8 cellular contexts compared by ENCODE assay signal in the genomic region with DNA sequence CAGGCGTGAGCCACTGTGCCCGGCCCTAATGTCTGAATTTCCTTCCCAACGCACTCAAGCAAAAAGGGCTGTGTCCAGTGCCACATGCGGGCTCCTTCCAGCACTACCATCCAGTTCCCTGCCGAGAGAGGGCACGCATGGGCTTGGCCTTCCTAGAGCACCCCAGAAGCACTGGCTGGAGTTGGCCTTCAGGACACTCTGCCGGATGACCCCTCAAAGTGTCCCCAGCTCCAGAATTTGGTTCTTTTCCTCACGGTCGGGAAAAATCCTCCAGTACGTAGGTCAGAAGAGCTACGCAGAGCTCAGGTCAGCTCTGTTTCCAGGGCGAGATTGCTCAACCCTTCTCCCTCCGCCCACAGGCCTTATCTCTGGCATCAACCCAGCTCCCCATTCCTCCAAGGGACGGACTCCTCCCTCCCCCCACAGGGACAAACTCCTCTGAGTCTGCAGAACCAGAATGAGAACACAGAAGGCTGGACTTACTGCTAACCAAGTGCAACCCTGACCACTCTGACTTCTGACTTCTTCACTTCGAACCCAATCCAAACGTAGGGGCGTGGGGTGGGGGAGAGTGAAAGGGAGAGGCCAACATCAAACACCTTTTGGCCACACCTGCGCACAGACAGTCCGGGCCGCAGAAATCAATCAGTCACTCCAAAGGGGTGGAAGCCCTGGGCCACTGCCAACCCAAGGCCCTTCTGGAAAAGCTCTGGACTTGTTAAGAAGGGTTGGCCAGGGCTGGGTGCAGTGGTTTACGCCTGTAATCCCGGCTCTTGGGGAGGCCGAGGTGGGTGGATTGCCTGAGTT. TPM values are rescaled to one million over a fixed set of nuclear protein-coding genes. Genes with fewer than 3 reads are reported as not detected.
DNase-seq lines count a peak whose midpoint lies in the region; ATAC-seq and TF ChIP-seq lines count a peak whose summit lies in the region.

No MANE protein-coding gene starts in this region.

- no peaks in the 10 kb centered on the region for H3K9me3 Mint-ChIP-seq in osteocyte (ENCODE audit: unreplicated experiment)
- H3K9me3 Mint-ChIP-seq in activated CD8-positive, alpha-beta T cell treated with anti-CD3 and anti-CD28 coated beads for 36 hours = no peaks in the 10 kb centered on the region

- no peaks in the 10 kb centered on the region for H3K27me3 Mint-ChIP-seq in osteocyte (ENCODE audit: unreplicated experiment)
- H3K27me3 Mint-ChIP-seq in activated CD8-positive, alpha-beta T cell treated with anti-CD3 and anti-CD28 coated beads for 36 hours = peaks cover 13% of the 10 kb centered on the region

- peak overlapping the region in 2 of 11 experiments; percentile 19 to 27; a peak in 3 of 22 replicates for H3K27ac ChIP-seq in BLaER1 treated with 17β-estradiol and CSF1 and Interleukin-3, amounts not matched to agents 10 nM and 100 nM
- peak overlapping the region; percentile 87 for H3K27ac ChIP-seq in RWPE2 (ENCODE audit: poor library complexity, severe bottlenecking)
- H3K27ac ChIP-seq in esophagus squamous epithelium = peak overlapping the region; percentile 82 to 100 (median 96)

- peak; percentile 26 for ATAC-seq in RWPE2 (ENCODE audit: low read depth)
- no peak for ATAC-seq in activated CD8-positive, alpha-beta T cell treated with anti-CD3 and anti-CD28 coated beads for 36 hours
- ATAC-seq in GM21390 (IDR thresholded peaks at IDR 0.05; ENCODE audit: unreplicated experiment) = no peak

- H3K27me3 ChIP-seq in BLaER1 treated with 17β-estradiol and CSF1 and Interleukin-3, amounts not matched to agents 10 nM and 100 nM = no peaks in the 10 kb centered on the region
- no peaks in the 10 kb centered on the region for H3K27me3 ChIP-seq in RWPE2 (ENCODE audit: insufficient read depth, poor library complexity, severe bottlenecking)
- no peaks in the 10 kb centered on the region for H3K27me3 ChIP-seq in esophagus squamous epithelium

- peak overlapping the region in 1 of 10 experiments; percentile 31; a peak in 1 of 20 replicates for H3K4me3 ChIP-seq in BLaER1 treated with 17β-estradiol and CSF1 and Interleukin-3, amounts not matched to agents 10 nM and 100 nM
- H3K4me3 ChIP-seq in RWPE2 (ENCODE audit: severe bottlenecking) (no peak overlapping the region), esophagus squamous epithelium (peak overlapping the region; percentile 12 to 100 (median 90))

- 0 out of 22 replicates have a peak, but pooled peaks cover 0 to 3% (median 0%) of the 10 kb centered on the region in 11 experiments for H3K36me3 ChIP-seq in BLaER1 treated with 17β-estradiol and CSF1 and Interleukin-3, amounts not matched to agents 10 nM and 100 nM
- H3K36me3 ChIP-seq in RWPE2 (ENCODE audit: low read depth) = no peaks in the 10 kb centered on the region
- no peaks in the 10 kb centered on the region for H3K36me3 ChIP-seq in esophagus squamous epithelium

- DNase-seq in RWPE2 (ENCODE audit: low spot score) (peak; percentile 92), esophagus squamous epithelium (lab: John Stamatoyannopoulos, UW) (no peak), osteocyte (ENCODE audit: extremely low spot score, unreplicated experiment) (no peak)
- DNase-seq in activated CD8-positive, alpha-beta T cell treated with anti-CD3 and anti-CD28 coated beads for 36 hours = no peak
- no peak for DNase-seq in activated CD4-positive, CD25-positive, alpha-beta regulatory T cell (lab: John Stamatoyannopoulos, UW)
- no peak for DNase-seq in activated CD4-positive, alpha-beta T cell treated with anti-CD3 and anti-CD28 coated beads, Interleukin-2, amount 50 U/mL, for 1 hour

- no peaks in the 10 kb centered on the region for H3K9me3 ChIP-seq in BLaER1 treated with 17β-estradiol and CSF1 and Interleukin-3, amounts not matched to agents 10 nM and 100 nM (replicated peaks in 1 of 11)
- no peaks in the 10 kb centered on the region for H3K9me3 ChIP-seq in RWPE2 (ENCODE audit: severe bottlenecking)
- H3K9me3 ChIP-seq in esophagus squamous epithelium = no peaks in the 10 kb centered on the region

- 18 to 26% methylated on average over 7 to 21 of the region's 23 CpGs for WGBS in esophagus squamous epithelium, 2 donors

- CTCF ChIA-PET in activated CD8-positive, alpha-beta T cell treated with anti-CD3 and anti-CD28 coated beads for 36 hours (lab: Charles Lee) = interaction anchor here (1.2 to 1.5 kb wide), 2 partner anchors 53 to 62 kb away, joined by 4 read pairs; no protein-coding TSS in a partner anchor

- intact Hi-C loops in esophagus squamous epithelium (cut with DNase I) = no loop called here
- intact Hi-C loops in activated CD8-positive, alpha-beta T cell treated with anti-CD3 and anti-CD28 coated beads for 36 hours (cut with micrococcal nuclease) = no loop called here

- peak overlapping the region in 2 of 11 experiments; percentile 11 to 35; a peak in 2 of 22 replicates for H3K9ac ChIP-seq in BLaER1 treated with 17β-estradiol and CSF1 and Interleukin-3, amounts not matched to agents 10 nM and 100 nM

- H3K4me3 Mint-ChIP-seq in osteocyte (ENCODE audit: unreplicated experiment) = peak overlapping the region; percentile 18
- H3K4me3 Mint-ChIP-seq in activated CD8-positive, alpha-beta T cell treated with anti-CD3 and anti-CD28 coated beads for 36 hours = no peak overlapping the region

- POLR2A ChIA-PET in activated CD8-positive, alpha-beta T cell treated with anti-CD3 and anti-CD28 coated beads for 36 hours (lab: Charles Lee) = no interaction called here

- TF ChIP-seq POLR2A in esophagus squamous epithelium (IDR thresholded peaks at IDR 0.05) = peak in 1 of 4 donors; percentile 33

- H3K4me1 ChIP-seq in BLaER1 treated with 17β-estradiol and CSF1 and Interleukin-3, amounts not matched to agents 10 nM and 100 nM = peaks cover 64 to 82% (median 75%) of the 10 kb centered on the region in 10 experiments
- H3K4me1 ChIP-seq in RWPE2 (ENCODE audit: insufficient read depth, poor library complexity, severe bottlenecking) (peaks cover 62% of the 10 kb centered on the region), esophagus squamous epithelium (peaks cover 44 to 85% (median 66%) of the 10 kb centered on the region in 3 donors)

- peak overlapping the region; percentile 99 for H3K27ac Mint-ChIP-seq in osteocyte (ENCODE audit: unreplicated experiment)
- H3K27ac Mint-ChIP-seq in activated CD8-positive, alpha-beta T cell treated with anti-CD3 and anti-CD28 coated beads for 36 hours = no peak overlapping the region

- peak overlapping the region; percentile 90 to 100 (median 99); a peak in 21 of 22 replicates for H3K4me2 ChIP-seq in BLaER1 treated with 17β-estradiol and CSF1 and Interleukin-3, amounts not matched to agents 10 nM and 100 nM

- no peak for TF ChIP-seq CTCF in RWPE2 (IDR thresholded peaks at IDR 0.05; ENCODE audit: poor library complexity, severe bottlenecking)
- no peak for TF ChIP-seq CTCF in esophagus squamous epithelium (IDR thresholded peaks at IDR 0.05)
- no peak for TF ChIP-seq CTCF in osteocyte (IDR thresholded peaks at IDR 0.05)
- no peak for TF ChIP-seq CTCF in activated CD8-positive, alpha-beta T cell treated with anti-CD3 and anti-CD28 coated beads for 36 hours (IDR thresholded peaks at IDR 0.05)

- peaks cover 58% of the 10 kb centered on the region for H3K4me1 Mint-ChIP-seq in osteocyte (ENCODE audit: unreplicated experiment)
- peaks cover 11% of the 10 kb centered on the region for H3K4me1 Mint-ChIP-seq in activated CD8-positive, alpha-beta T cell treated with anti-CD3 and anti-CD28 coated beads for 36 hours (ENCODE audit: low read depth)

- H3K36me3 Mint-ChIP-seq in osteocyte (ENCODE audit: unreplicated experiment) = no peaks in the 10 kb centered on the region
- H3K36me3 Mint-ChIP-seq in activated CD8-positive, alpha-beta T cell treated with anti-CD3 and anti-CD28 coated beads for 36 hours (ENCODE audit: low read depth) = no peaks in the 10 kb centered on the region

- H4K20me1 ChIP-seq in BLaER1 treated with 17β-estradiol and CSF1 and Interleukin-3, amounts not matched to agents 10 nM and 100 nM = no peaks in the 10 kb centered on the region; a peak in 1 of 22 replicates

RNA-seq across cellular contexts. Expression of a gene that starts 3.6 kb away (rescaled TPM):
- total RNA-seq in esophagus squamous epithelium = 10 to 100 TPM; 45.1 to 63.9 (median 52.9) TPM
- 32.0 and 32.7 TPM in 2 replicates for total RNA-seq in osteocyte
- 1 to 10 TPM in 1 of 2 experiments, under 1 TPM in 1; 0.72 to 1.1 TPM for total RNA-seq in activated CD8-positive, alpha-beta T cell treated with anti-CD3 and anti-CD28 coated beads for 36 hours

RNA-seq across cellular contexts. Expression of a gene that starts 46.5 kb away (rescaled TPM):
- total RNA-seq in esophagus squamous epithelium = not detected
- not detected in 2 replicates for total RNA-seq in osteocyte
- total RNA-seq in activated CD8-positive, alpha-beta T cell treated with anti-CD3 and anti-CD28 coated beads for 36 hours = not detected

Comparison
In these comparisons a context has a peak if more than half of its experiments do, and no peak if none do; other contexts are left out.
1. RNA of a gene that starts 3.6 kb away (total RNA-seq): 45.1 to 63.9 TPM in esophagus squamous epithelium and 32.0 to 32.7 TPM in osteocyte; 0.72 to 1.1 TPM in activated CD8-positive, alpha-beta T cell treated with anti-CD3 and anti-CD28 coated beads for 36 hours; every median in the first group is over 10 times any median in the second.